ENCODE assay signal across 11 cellular contexts in the genomic region with DNA sequence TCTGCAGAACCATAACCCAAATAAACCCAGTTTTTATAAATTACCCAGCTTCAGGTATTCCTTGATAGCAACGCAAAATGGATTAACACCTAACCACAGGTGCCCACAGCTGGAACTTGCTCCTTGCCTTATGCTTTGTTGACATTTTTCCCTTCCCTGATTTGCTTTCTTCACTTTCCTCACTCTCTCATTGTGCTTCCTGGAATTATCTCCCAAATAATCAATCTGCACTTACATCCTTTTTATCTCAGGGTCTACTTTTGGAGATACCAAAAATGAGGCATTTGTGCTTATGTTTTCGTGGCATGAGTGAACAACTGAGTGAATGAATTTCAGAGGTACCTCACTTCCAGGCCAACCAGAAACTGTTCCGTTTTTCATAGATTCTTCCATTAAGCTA.
"Had no signal": no experiment of that assay in that cellular context is flagged by ENCODE, and none has a peak within 500 bp of the region (broad histone marks: within the 10 kb centered on the region; RNA-seq: fewer than 3 reads in every experiment).

No MANE protein-coding gene starts in this region.

- H3K36me3 ChIP-seq: HAP-1 had no signal

- H3K9ac ChIP-seq: GM23248 had no signal

- H3K4me2 ChIP-seq: GM23338 had no signal

- ATAC-seq: GM23338, HCT116 had no signal

- H3K4me3 ChIP-seq: GM23248, GM23338, HAP-1 had no signal

- H3K4me3 Mint-ChIP-seq: GM23338, H9, HFFc6 had no signal

- H3K27ac Mint-ChIP-seq: GM23338, H9, HFFc6 had no signal

- H3K9me3 ChIP-seq: HAP-1 had no signal

- FAIRE-seq: H1, H54 had no signal

- H3K9me3 Mint-ChIP-seq: H9 had no signal

- H2AFZ ChIP-seq: GM23248, GM23338 had no signal

- DNase-seq: GM23248, GOT3, H7, H9, HCEC 1CT, HFFc6 had no signal

- H3K4me1 Mint-ChIP-seq: GM23338 had no signal

- H3K4me1 ChIP-seq: HAP-1 had no signal

- H3K27ac ChIP-seq: GM23248 had no signal
